In genomic region chr13:91907398-91907797, GRCh38 we compare ENCODE assay signal across 32 cellular contexts.
"Had no signal": no experiment of that assay in that cellular context is flagged by ENCODE, and none has a peak within 500 bp of the region (broad histone marks: within the 10 kb centered on the region; RNA-seq: fewer than 3 reads in every experiment).

No MANE protein-coding gene starts in this region.

- H3K9me3 Mint-ChIP-seq: nephron progenitor cell, neural crest cell, type B pancreatic cell had no signal

- H3K4me3 ChIP-seq: psoas muscle, skin epidermis, smooth muscle cell, spleen, suprapubic skin, testis, tibial artery, transverse colon, upper lobe of right lung, uterus had no signal

- H3K36me3 Mint-ChIP-seq: naive thymus-derived CD8-positive, alpha-beta T cell; natural killer cell treated with Interleukin-12 subunit alpha and Interleukin-12 subunit beta and Interleukin-15 and Interleukin-18, amount 100 ng/mL, for 72 hours; stimulated activated memory B cell treated with anti-CD40 and anti-IgM and Interleukin-4, amounts not matched to agents 10 μg/mL and 1 μg/mL and 100 μg/mL, for 72 hours; type B pancreatic cell had no signal

- H3K27me3 Mint-ChIP-seq: natural killer cell treated with Interleukin-12 subunit alpha and Interleukin-12 subunit beta and Interleukin-15 and Interleukin-18, amount 100 ng/mL, for 72 hours; progenitor cell of endocrine pancreas; stimulated activated memory B cell treated with anti-CD40 and anti-IgM and Interleukin-4, amounts not matched to agents 10 μg/mL and 1 μg/mL and 100 μg/mL, for 72 hours; stimulated activated naive CD8-positive, alpha-beta T cell treated with anti-CD3 and anti-CD28 coated beads, Interleukin-15, amount 100 ng/mL, for 72 hours; type B pancreatic cell had no signal

- H3K36me3 ChIP-seq: neutrophil, spleen, suprapubic skin, tibial artery, transverse colon, upper lobe of right lung, uterus had no signal

- H3K27ac Mint-ChIP-seq: naive thymus-derived CD8-positive, alpha-beta T cell; natural killer cell treated with Interleukin-12 subunit alpha and Interleukin-12 subunit beta and Interleukin-15 and Interleukin-18, amount 100 ng/mL, for 72 hours; nephron progenitor cell; progenitor cell of endocrine pancreas; stimulated activated memory B cell treated with anti-CD40 and anti-IgM and Interleukin-4, amounts not matched to agents 10 μg/mL and 1 μg/mL and 100 μg/mL, for 72 hours; stimulated activated naive CD8-positive, alpha-beta T cell treated with anti-CD3 and anti-CD28 coated beads, Interleukin-15, amount 100 ng/mL, for 72 hours; type B pancreatic cell had no signal

- H3K4me1 ChIP-seq: parathyroid adenoma, psoas muscle, spleen, suprapubic skin, tibial artery, transverse colon, upper lobe of right lung, uterus had no signal

- H3K4me3 Mint-ChIP-seq: naive thymus-derived CD8-positive, alpha-beta T cell; natural killer cell treated with Interleukin-12 subunit alpha and Interleukin-12 subunit beta and Interleukin-15 and Interleukin-18, amount 100 ng/mL, for 72 hours; nephron progenitor cell; neural crest cell; stimulated activated memory B cell treated with anti-CD40 and anti-IgM and Interleukin-4, amounts not matched to agents 10 μg/mL and 1 μg/mL and 100 μg/mL, for 72 hours; stimulated activated naive CD8-positive, alpha-beta T cell treated with anti-CD3 and anti-CD28 coated beads, Interleukin-15, amount 100 ng/mL, for 72 hours; type B pancreatic cell had no signal

- H3K4me2 ChIP-seq: smooth muscle cell had no signal

- H3K9ac ChIP-seq: parathyroid adenoma had no signal

- H2AFZ ChIP-seq: parathyroid adenoma had no signal

- ATAC-seq: naive thymus-derived CD8-positive, alpha-beta T cell; natural killer cell treated with Interleukin-12 subunit alpha and Interleukin-12 subunit beta and Interleukin-15 and Interleukin-18, amount 100 ng/mL, for 72 hours; psoas muscle; right cardiac atrium; sciatic nerve; stimulated activated memory B cell treated with anti-CD40 and anti-IgM and Interleukin-4, amounts not matched to agents 10 μg/mL and 1 μg/mL and 100 μg/mL, for 72 hours; stimulated activated naive CD8-positive, alpha-beta T cell treated with anti-CD3 and anti-CD28 coated beads, Interleukin-15, amount 100 ng/mL, for 72 hours; stimulated activated naive CD8-positive, alpha-beta T cell treated with anti-CD3 and anti-CD28 coated beads, Interleukin-15, Interleukin-2, amounts not matched to agents 100 U/mL and 50 U/mL, for 24 hours; upper lobe of right lung had no signal

- H3K79me2 ChIP-seq: parathyroid adenoma had no signal

- H3K9me3 ChIP-seq: neutrophil, psoas muscle, spleen, suprapubic skin, testis, tibial artery, transverse colon, upper lobe of right lung, uterus had no signal

- H3K27me3 ChIP-seq: neutrophil, spleen, suprapubic skin, testis, tibial artery, transverse colon, upper lobe of right lung, uterus had no signal

- DNase-seq: naive thymus-derived CD8-positive, alpha-beta T cell; nephron progenitor cell; nucleus accumbens; posterior cingulate gyrus; psoas muscle; right cardiac atrium; spleen; stimulated activated CD4-positive, alpha-beta T cell treated with anti-CD3 and anti-CD28 coated beads, Interleukin-12 subunit alpha, Interleukin-12 subunit beta, amount 100 ng/mL, for 4 hours; stimulated activated CD4-positive, alpha-beta T cell treated with anti-CD3 and anti-CD28 coated beads, Interleukin-1b, Interleukin-23, amount 100 ng/mL, for 48 hours; stimulated activated CD4-positive, alpha-beta T cell treated with anti-CD3 and anti-CD28 coated beads, Interleukin-4, amount 100 ng/mL, for 1 hour; stimulated activated CD4-positive, alpha-beta T cell treated with anti-CD3 and anti-CD28 coated beads, Interleukin-4, amount 100 ng/mL, for 4 hours; stimulated activated CD8-positive, alpha-beta memory T cell treated with anti-CD3 and anti-CD28 coated beads, Interleukin-4, amount 100 ng/mL, for 48 hours; stimulated activated naive CD4-positive, alpha-beta T cell; stimulated activated naive CD8-positive, alpha-beta T cell treated with anti-CD3 and anti-CD28 coated beads, Interleukin-15, amount 100 ng/mL, for 72 hours; stimulated activated naive CD8-positive, alpha-beta T cell treated with anti-CD3 and anti-CD28 coated beads, Interleukin-15, Interleukin-2, amounts not matched to agents 100 U/mL and 50 U/mL, for 24 hours; substantia nigra; testis; tibial artery; transverse colon; upper lobe of right lung; uterus had no signal

- H3K27ac ChIP-seq: neutrophil, parathyroid adenoma, psoas muscle, skin epidermis, spleen, suprapubic skin, testis, tibial artery, transverse colon, upper lobe of right lung, uterus had no signal

- H3K4me1 Mint-ChIP-seq: naive thymus-derived CD8-positive, alpha-beta T cell; neural crest cell; stimulated activated memory B cell treated with anti-CD40 and anti-IgM and Interleukin-4, amounts not matched to agents 10 μg/mL and 1 μg/mL and 100 μg/mL, for 72 hours; stimulated activated naive CD8-positive, alpha-beta T cell treated with anti-CD3 and anti-CD28 coated beads, Interleukin-15, amount 100 ng/mL, for 72 hours had no signal
